1 cellular context compared by ENCODE assay signal in the genomic region with DNA sequence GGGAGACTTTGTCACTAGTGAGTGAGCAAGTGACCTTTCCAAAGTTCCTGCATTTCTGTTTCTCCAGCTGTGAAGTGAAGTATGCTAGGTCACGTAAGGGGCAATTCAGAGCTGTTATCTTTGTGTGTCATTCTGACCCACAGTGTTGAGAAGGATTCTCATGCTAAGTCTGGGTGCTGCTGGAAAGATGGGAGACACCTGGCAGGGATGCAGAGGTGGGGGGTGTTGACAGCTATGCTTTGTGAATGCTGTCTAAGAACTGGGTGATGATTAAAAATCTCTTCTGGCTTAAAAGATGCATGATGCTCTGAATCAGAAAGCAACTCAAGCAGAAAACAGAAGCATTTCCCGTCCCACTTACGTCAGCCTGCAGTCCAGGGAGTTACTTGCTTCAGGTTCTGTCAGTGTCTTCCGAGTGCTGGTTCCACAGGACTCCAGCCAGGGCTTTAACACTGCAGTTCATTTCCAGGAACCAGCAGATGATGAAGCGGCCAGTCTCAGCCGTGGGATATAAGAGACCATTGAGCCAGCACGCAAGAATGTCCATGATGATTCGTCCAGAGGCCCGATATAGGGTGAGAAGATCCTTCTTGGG.
TF ChIP-seq lines count a peak whose summit lies in the region.

No MANE protein-coding gene starts in this region.

TF ChIP-seq in endothelial cell of umbilical vein, 7 proteins besides CTCF, POLR2A, EP300 and RAD21 (continued from another document):
- TF ChIP-seq EZH2 (IDR thresholded peaks at IDR 0.05; ENCODE audit: borderline replicate concordance, low read depth, low read length, severe bottlenecking): no peak
- no peak for TF ChIP-seq MYC (IDR thresholded peaks at IDR 0.05; ENCODE audit: low read depth, low read length)
- TF ChIP-seq, protein P1, sequence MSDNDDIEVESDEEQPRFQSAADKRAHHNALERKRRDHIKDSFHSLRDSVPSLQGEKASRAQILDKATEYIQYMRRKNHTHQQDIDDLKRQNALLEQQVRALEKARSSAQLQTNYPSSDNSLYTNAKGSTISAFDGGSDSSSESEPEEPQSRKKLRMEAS (IDR thresholded peaks at IDR 0.05; ENCODE audit: insufficient read depth, insufficient read length): no peak
- TF ChIP-seq GATA2 (IDR thresholded peaks at IDR 0.05; ENCODE audit: insufficient read depth, insufficient read length, low read depth, low read length): peak; percentile 68
- TF ChIP-seq JUN (IDR thresholded peaks at IDR 0.05; ENCODE audit: borderline replicate concordance, insufficient read depth, insufficient read length, low read depth): peak; percentile 34
- TF ChIP-seq POLR2AphosphoS5 (IDR thresholded peaks at IDR 0.05; ENCODE audit: insufficient read depth, low read depth, low read length): peak; percentile 68
